Comparison of ENCODE assay signal across 17 cellular contexts in genomic region chr18:183769-184168, GRCh38. TPM values are rescaled to one million over a fixed set of nuclear protein-coding genes. Genes with fewer than 3 reads are reported as not detected.
DNase-seq lines count a peak whose midpoint lies in the region; ATAC-seq and TF ChIP-seq lines count a peak whose summit lies in the region.
"Had no signal": no experiment of that assay in that cellular context is flagged by ENCODE, and none has a peak within 500 bp of the region (broad histone marks: within the 10 kb centered on the region; RNA-seq: fewer than 3 reads in every experiment).

No MANE protein-coding gene starts in this region.

- peaks cover 8% of the 10 kb centered on the region; the same call in 1 of the 2 replicates for H3F3A ChIP-seq in GM23248 (ENCODE audit: insufficient read depth)

- H3K9me2 ChIP-seq in GM23248 (ENCODE audit: insufficient read depth) = no peaks in the 10 kb centered on the region

- 96 to 97% methylated on average over 1 of the region's 1 CpG for WGBS in GM23248 (ENCODE audit: low coverage in 1 of 2, low lambda C conversion rate in 2 of 2, missing lambda C conversion rate in 2 of 2), 2 experiments

- H3K27me3 Mint-ChIP-seq in T-helper 17 cell = no peaks in the 10 kb centered on the region
- H3K27me3 Mint-ChIP-seq: CD4-positive, alpha-beta T cell; natural killer cell treated with Interleukin-12 subunit alpha and Interleukin-12 subunit beta and Interleukin-15 and Interleukin-18, amount 100 ng/mL, for 72 hours had no signal

- H3K4me3 Mint-ChIP-seq in T-helper 17 cell = no peak overlapping the region
- H3K4me3 Mint-ChIP-seq: CD4-positive, alpha-beta T cell; natural killer cell treated with Interleukin-12 subunit alpha and Interleukin-12 subunit beta and Interleukin-15 and Interleukin-18, amount 100 ng/mL, for 72 hours had no signal

- peaks cover 29% of the 10 kb centered on the region for H3K36me3 ChIP-seq in GM23248 (ENCODE audit: low read depth)

- H3K27ac Mint-ChIP-seq in T-helper 17 cell = no peak overlapping the region
- H3K27ac Mint-ChIP-seq: CD4-positive, alpha-beta T cell; natural killer cell treated with Interleukin-12 subunit alpha and Interleukin-12 subunit beta and Interleukin-15 and Interleukin-18, amount 100 ng/mL, for 72 hours had no signal

- no peaks in the 10 kb centered on the region for H3K9me3 ChIP-seq in GM23248 (ENCODE audit: low read depth)
- H3K9me3 ChIP-seq in T-helper 17 cell (ENCODE audit: control insufficient read depth, low read length, poor library complexity, severe bottlenecking) = no peaks in the 10 kb centered on the region
- H3K9me3 ChIP-seq: sigmoid colon had no signal

- no peaks in the 10 kb centered on the region; the same call in 1 of the 2 replicates for H4K20me1 ChIP-seq in GM23248 (ENCODE audit: insufficient read depth)

- in situ Hi-C loops in GM23248 (cut with MboI) = no loop called here

- TF ChIP-seq CTCF in AG10803 (conservative IDR thresholded peaks at IDR 0.05; ENCODE audit: low read length) = no peak

- H3K79me2 ChIP-seq in GM23248 (ENCODE audit: insufficient read depth) = peaks cover 99% of the 10 kb centered on the region

- 0 out of 2 replicates have a peak, but pooled peaks cover 3% of the 10 kb centered on the region for H3K4me1 ChIP-seq in GM23248 (ENCODE audit: insufficient read depth)

- no peak overlapping the region for H2AFZ ChIP-seq in GM23248

- H3K27me3 ChIP-seq in GM23248 (replicated peaks; ENCODE audit: insufficient read depth) = no peaks in the 10 kb centered on the region
- H3K27me3 ChIP-seq: sigmoid colon had no signal

- H3K4me3 ChIP-seq in AG10803 (ENCODE audit: low read length) (no peak overlapping the region), GM23248 (no peak overlapping the region)
- H3K4me3 ChIP-seq: sigmoid colon had no signal

- ATAC-seq in T-helper 17 cell = no peak
- ATAC-seq: natural killer cell treated with Interleukin-12 subunit alpha and Interleukin-12 subunit beta and Interleukin-15 and Interleukin-18, amount 100 ng/mL, for 72 hours had no signal

- no peak overlapping the region for H3K9ac ChIP-seq in GM23248

- no peak overlapping the region for H3K4me2 ChIP-seq in GM23248 (ENCODE audit: unreplicated experiment)

- peak; percentile 10 for DNase-seq in AG10803 (ENCODE audit: low read depth)
- peak; percentile 40 for DNase-seq in GM23248
- peak; percentile 23 for DNase-seq in NCI-H526 treated with DMSO at 0.1 percent for 48 hours (lab: John Stamatoyannopoulos, UW)
- peak; percentile 42 for DNase-seq in fibroblast of peridontal ligament (ENCODE audit: extremely low read depth)
- DNase-seq in T-helper 17 cell = no peak
- DNase-seq in NCI-H2029 treated with DMSO at 0.1 percent for 48 hours (lab: John Stamatoyannopoulos, UW) = no peak
- DNase-seq in inferior parietal cortex (ENCODE audit: extremely low spot score) = no peak
- DNase-seq in islet precursor cell = no peak
- DNase-seq: activated CD4-positive, alpha-beta T cell treated with anti-CD3 and anti-CD28 coated beads, Interleukin-2, amount 50 U/mL, for 1 hour; activated effector memory CD4-positive, alpha-beta T cell treated with Interleukin-2 at 50 U/mL for 16 hours; CD4-positive, alpha-beta T cell; foreskin melanocyte; kidney glomerular epithelial cell; OCI-M1; sigmoid colon; T-helper 2 cell had no signal

- no peak overlapping the region for H3K27ac ChIP-seq in GM23248
- H3K27ac ChIP-seq: sigmoid colon had no signal

- H3K4me1 Mint-ChIP-seq in T-helper 17 cell = peaks cover 17% of the 10 kb centered on the region

- H3K36me3 Mint-ChIP-seq in T-helper 17 cell (ENCODE audit: low read depth) = peaks cover 3% of the 10 kb centered on the region

RNA-seq across cellular contexts. Expression of gene USP14, which starts 25.4 kb away (rescaled TPM):
- total RNA-seq in GM23248 (2014; rRNA removed; shearing (Covaris generic)) = 13.9 and 16.1 TPM in 2 replicates
- polyA plus RNA-seq in GM23248 (2016; fragmentation: Nextera tagmentation; extraction: Ambion mirVana) = 94.8 and 96.9 TPM in 2 replicates
- 10 to 100 TPM; 43.3 to 44.7 TPM for total RNA-seq in T-helper 17 cell

Comparison
In these comparisons a context has a peak if more than half of its experiments do, and no peak if none do; other contexts are left out.
1. DNase-seq: peak in AG10803 (single experiment), GM23248 (single experiment), NCI-H526 treated with DMSO at 0.1 percent for 48 hours (single experiment) and fibroblast of peridontal ligament (single experiment); none in T-helper 17 cell (0 of 3), NCI-H2029 treated with DMSO at 0.1 percent for 48 hours (single experiment), inferior parietal cortex (single experiment) and islet precursor cell (single experiment).